8 cellular contexts compared by ENCODE assay signal in the genomic region with DNA sequence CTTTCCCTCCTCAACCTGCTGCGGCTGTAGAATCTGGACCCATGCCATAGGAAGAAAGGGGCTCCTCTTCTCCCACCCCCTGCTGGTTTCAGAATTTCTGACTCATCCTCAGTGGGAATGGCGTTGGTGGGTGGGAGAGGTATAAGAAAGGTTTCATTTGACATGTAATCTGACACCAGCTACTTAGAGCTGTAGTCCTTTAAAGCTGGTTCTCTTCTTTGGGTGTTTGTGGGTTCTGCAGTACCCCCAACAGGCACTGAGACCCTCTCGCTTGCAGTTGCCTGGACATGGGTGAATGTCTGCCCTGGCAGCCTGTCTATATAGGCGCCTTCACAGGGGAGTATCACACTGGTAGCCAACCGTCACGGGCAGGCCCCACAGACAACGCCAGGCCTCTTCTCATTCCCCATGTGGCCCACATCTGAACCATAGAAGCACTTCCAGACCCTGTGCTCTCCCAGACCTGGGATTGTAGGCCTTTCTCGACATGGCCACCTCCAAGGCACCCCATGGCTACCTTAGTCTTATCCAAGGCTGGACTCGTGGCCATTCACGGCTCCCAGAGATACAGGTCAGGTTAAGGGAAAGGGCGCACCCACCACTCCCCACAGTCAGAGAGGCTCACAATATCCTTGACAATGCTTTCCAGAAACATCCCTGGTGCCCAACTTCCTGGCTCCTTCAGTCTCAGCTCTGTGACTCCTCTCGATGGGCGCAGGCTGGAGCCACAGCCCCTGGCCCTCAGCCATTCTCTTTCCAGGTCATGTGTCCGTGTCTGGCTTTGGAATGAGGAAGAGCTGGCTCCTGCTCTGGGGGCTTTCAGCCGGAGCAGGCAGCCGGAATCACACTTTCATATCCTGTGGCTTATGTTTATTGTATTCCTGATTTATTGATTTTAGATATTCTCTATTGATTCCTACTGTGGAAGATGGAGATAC. TPM values are rescaled to one million over a fixed set of nuclear protein-coding genes. Genes with fewer than 3 reads are reported as not detected.
DNase-seq lines count a peak whose midpoint lies in the region; ATAC-seq and TF ChIP-seq lines count a peak whose summit lies in the region.

No MANE protein-coding gene starts in this region.

- no peak overlapping the region for H3K27ac ChIP-seq in osteoblast (ENCODE audit: low read depth, low read length)

- no peak for TF ChIP-seq CTCF in choroid plexus epithelial cell (conservative IDR thresholded peaks at IDR 0.05; ENCODE audit: low read depth, low read length)
- no peak for TF ChIP-seq CTCF in osteoblast (IDR thresholded peaks at IDR 0.05; ENCODE audit: extremely low read depth, low read depth, low read length)

- H3K36me3 ChIP-seq in osteoblast (ENCODE audit: insufficient read depth, low read length) = peaks cover 5% of the 10 kb centered on the region

- H3K27me3 ChIP-seq in osteoblast (ENCODE audit: insufficient read depth, low read length) = no peaks in the 10 kb centered on the region

- no peak for ATAC-seq in HG02870 (IDR thresholded peaks at IDR 0.05; ENCODE audit: unreplicated experiment)

- DNase-seq in NCI-H146 (lab: John Stamatoyannopoulos, UW) (peak; percentile 44), NCI-H146 treated with DMSO at 0.1 percent for 48 hours (lab: John Stamatoyannopoulos, UW; ENCODE audit: unreplicated experiment) (no peak), NCI-H2227 treated with DMSO at 0.1 percent for 48 hours (lab: John Stamatoyannopoulos, UW) (peak; percentile 26), choroid plexus epithelial cell (ENCODE audit: low read depth) (peak; percentile 97), osteoblast (ENCODE audit: insufficient read length, low spot score, missing footprints) (peak; percentile 90), NCI-H2196 treated with DMSO at 0.1 percent for 48 hours (lab: John Stamatoyannopoulos, UW; ENCODE audit: unreplicated experiment) (no peak), HCEC 1CT (no peak)

- no peaks in the 10 kb centered on the region for H3K79me2 ChIP-seq in osteoblast (ENCODE audit: insufficient read depth, low read length)

- peaks cover 10% of the 10 kb centered on the region for H3K4me1 ChIP-seq in osteoblast (ENCODE audit: insufficient read depth, low read length)

- H3K4me2 ChIP-seq in osteoblast (ENCODE audit: insufficient read depth, low read length) = peak overlapping the region; percentile 34

- H3K4me3 ChIP-seq in choroid plexus epithelial cell (ENCODE audit: low read depth, low read length) (no peak overlapping the region), osteoblast (ENCODE audit: insufficient read depth, low read length) (no peak overlapping the region)

- H3K9me3 ChIP-seq in osteoblast (ENCODE audit: low read depth, low read length) = no peaks in the 10 kb centered on the region

- no peak overlapping the region for H2AFZ ChIP-seq in osteoblast (ENCODE audit: low read length)

- no peaks in the 10 kb centered on the region for H4K20me1 ChIP-seq in osteoblast (ENCODE audit: insufficient read depth, low read length)

RNA-seq across cellular contexts. Expression of gene ZNF862, which starts 17.5 kb away (rescaled TPM):
- total RNA-seq in osteoblast = 8.7 and 12.7 TPM in 2 replicates

RNA-seq across cellular contexts. Expression of gene ATP6V0E2, which starts 18.1 kb away (rescaled TPM):
- total RNA-seq in osteoblast = 27.9 and 28.3 TPM in 2 replicates

Comparison
In these comparisons a context has a peak if more than half of its experiments do, and no peak if none do; other contexts are left out.
1. DNase-seq: peak in NCI-H146 (single experiment), NCI-H2227 treated with DMSO at 0.1 percent for 48 hours (single experiment), choroid plexus epithelial cell (single experiment) and osteoblast (single experiment); none in NCI-H146 treated with DMSO at 0.1 percent for 48 hours (single experiment), NCI-H2196 treated with DMSO at 0.1 percent for 48 hours (single experiment) and HCEC 1CT (single experiment).